Comparison of ENCODE assay signal across 9 cellular contexts in genomic region chr7:151017953-151018420, GRCh38. TPM values are rescaled to one million over a fixed set of nuclear protein-coding genes. Genes with fewer than 3 reads are reported as not detected.
DNase-seq lines count a peak whose midpoint lies in the region; FAIRE-seq and TF ChIP-seq lines count a peak whose summit lies in the region.
"Had no signal": no experiment of that assay in that cellular context is flagged by ENCODE, and none has a peak within 500 bp of the region (broad histone marks: within the 10 kb centered on the region; RNA-seq: fewer than 3 reads in every experiment).

No MANE protein-coding gene starts in this region.

- peak overlapping the region in 9 of 11 experiments; percentile 38 to 57 (median 50); a peak in 15 of 22 replicates for H3K27ac ChIP-seq in BLaER1 treated with 17β-estradiol and CSF1 and Interleukin-3, amounts not matched to agents 10 nM and 100 nM
- H3K27ac ChIP-seq in breast epithelium (no peak overlapping the region), kidney (ENCODE audit: low read depth in 2 of 2, low read length in 2 of 2) (no peak overlapping the region)

- no peaks in the 10 kb centered on the region; a peak in 1 of 22 replicates for H4K20me1 ChIP-seq in BLaER1 treated with 17β-estradiol and CSF1 and Interleukin-3, amounts not matched to agents 10 nM and 100 nM
- H4K20me1 ChIP-seq in Loucy (ENCODE audit: insufficient read depth, low read length, poor library complexity, severe bottlenecking), result no peaks in the 10 kb centered on the region

- TF ChIP-seq POLR2A in breast epithelium (IDR thresholded peaks at IDR 0.05), result no peak

- peaks cover 36 to 77% (median 69%) of the 10 kb centered on the region in 10 experiments for H3K4me1 ChIP-seq in BLaER1 treated with 17β-estradiol and CSF1 and Interleukin-3, amounts not matched to agents 10 nM and 100 nM
- peaks cover 23% of the 10 kb centered on the region for H3K4me1 ChIP-seq in Loucy (ENCODE audit: insufficient read depth, low read length, poor library complexity, severe bottlenecking)
- H3K4me1 ChIP-seq in breast epithelium, result peaks cover 8 to 10% of the 10 kb centered on the region in 2 donors
- H3K4me1 ChIP-seq in kidney (ENCODE audit: control insufficient read depth in 1 of 2, insufficient read depth in 1 of 2, low read depth in 1 of 2, low read length in 2 of 2), result peaks cover 0 to 23% of the 10 kb centered on the region in 2 donors

- no peaks in the 10 kb centered on the region for H3K9me2 ChIP-seq in Loucy (replicated peaks; ENCODE audit: low read depth, low read length)

- peak; percentile 97 for TF ChIP-seq CTCF in Loucy (conservative IDR thresholded peaks at IDR 0.05; ENCODE audit: low read length)
- peak; percentile 92 for TF ChIP-seq CTCF in WI38 (IDR thresholded peaks at IDR 0.05; ENCODE audit: low read depth, low read length)
- TF ChIP-seq CTCF in breast epithelium (IDR thresholded peaks at IDR 0.05), result peak; percentile 73 to 81 (median 76)
- peak; percentile 73 for TF ChIP-seq CTCF in kidney (IDR thresholded peaks at IDR 0.05; ENCODE audit: borderline replicate concordance, extremely low read depth, insufficient read depth)

- peak overlapping the region; percentile 80 for H2AFZ ChIP-seq in Loucy (ENCODE audit: low read length)

- FAIRE-seq in kidney (lab: Jason Lieb, UNC) (no peak), RCC 7860 (lab: Jason Lieb, UNC) (no peak)

- H3K9ac ChIP-seq in BLaER1 treated with 17β-estradiol and CSF1 and Interleukin-3, amounts not matched to agents 10 nM and 100 nM, result peak overlapping the region; percentile 25 to 72 (median 54); a peak in 19 of 22 replicates
- H3K9ac ChIP-seq in Loucy (ENCODE audit: low read depth, low read length, poor library complexity, severe bottlenecking) (peak overlapping the region; percentile 57), kidney (ENCODE audit: low read length in 2 of 2) (no peak overlapping the region)

- peak; percentile 67 for DNase-seq in GM19240 (ENCODE audit: insufficient read length, low spot score)
- DNase-seq in breast epithelium (ENCODE audit: low spot score in 2 of 2), result peak; percentile 30 to 73
- DNase-seq in kidney, result no peak
- peak; percentile 78 for DNase-seq in stimulated activated CD4-positive, alpha-beta T cell treated with anti-CD3 and anti-CD28 coated beads, Interleukin-2, amount 100 ng/mL, for 4 hours (ENCODE audit: low read depth)
- no peak for DNase-seq in RCC 7860 (ENCODE audit: low spot score)

- no peaks in the 10 kb centered on the region for H3K79me2 ChIP-seq in Loucy (ENCODE audit: insufficient read depth, low read length)

- no peaks in the 10 kb centered on the region; a peak in 1 of 22 replicates for H3K36me3 ChIP-seq in BLaER1 treated with 17β-estradiol and CSF1 and Interleukin-3, amounts not matched to agents 10 nM and 100 nM
- H3K36me3 ChIP-seq in Loucy (ENCODE audit: insufficient read depth, low read length) (no peaks in the 10 kb centered on the region), breast epithelium (no peaks in the 10 kb centered on the region), kidney (ENCODE audit: control insufficient read depth in 1 of 2, insufficient read depth in 2 of 2, low read length in 2 of 2) (no peaks in the 10 kb centered on the region)

- H3K4me3 ChIP-seq in BLaER1 treated with 17β-estradiol and CSF1 and Interleukin-3, amounts not matched to agents 10 nM and 100 nM, result peak overlapping the region; percentile 41 to 67 (median 48)
- H3K4me3 ChIP-seq in Loucy (ENCODE audit: low read length, poor library complexity, severe bottlenecking), result peak overlapping the region; percentile 67
- no peak overlapping the region for H3K4me3 ChIP-seq in WI38 (ENCODE audit: low read depth, low read length)
- peak overlapping the region in 2 of 3 donors; percentile 34 to 64 for H3K4me3 ChIP-seq in breast epithelium
- no peak overlapping the region for H3K4me3 ChIP-seq in kidney (ENCODE audit: low read length in 2 of 2)

- no peaks in the 10 kb centered on the region for H3F3A ChIP-seq in Loucy (ENCODE audit: low read depth)

- peaks cover 13 to 41% (median 22%) of the 10 kb centered on the region in 11 experiments; a peak in 21 of 22 replicates for H3K27me3 ChIP-seq in BLaER1 treated with 17β-estradiol and CSF1 and Interleukin-3, amounts not matched to agents 10 nM and 100 nM
- no peaks in the 10 kb centered on the region for H3K27me3 ChIP-seq in Loucy (ENCODE audit: insufficient read depth, low read length, poor library complexity, severe bottlenecking)
- H3K27me3 ChIP-seq in breast epithelium, result peaks cover 9 to 44% of the 10 kb centered on the region in 2 donors

- no peaks in the 10 kb centered on the region for H3K9me3 ChIP-seq in BLaER1 treated with 17β-estradiol and CSF1 and Interleukin-3, amounts not matched to agents 10 nM and 100 nM (replicated peaks in 1 of 11)
- H3K9me3 ChIP-seq in Loucy (ENCODE audit: insufficient read depth, low read depth, low read length) (no peaks in the 10 kb centered on the region), breast epithelium (no peaks in the 10 kb centered on the region), kidney (ENCODE audit: control insufficient read depth in 1 of 2, low read length in 2 of 2) (no peaks in the 10 kb centered on the region)

- H3K4me2 ChIP-seq in BLaER1 treated with 17β-estradiol and CSF1 and Interleukin-3, amounts not matched to agents 10 nM and 100 nM, result peak overlapping the region; percentile 84 to 99 (median 96)
- peak overlapping the region; percentile 74 for H3K4me2 ChIP-seq in Loucy (ENCODE audit: low read depth, low read length, poor library complexity, severe bottlenecking)

- intact Hi-C loops in breast epithelium (cut with DNase I; ENCODE audit: low total_unique reads) (loop anchor here (10.0 kb wide), 1 partner anchor 97 kb away; no protein-coding TSS in a partner anchor), kidney (cut with DNase I) (no loop called here)

RNA-seq across cellular contexts. Expression of gene ATG9B, which starts 6.3 kb away (rescaled TPM):
- total RNA-seq in breast epithelium (1 to 10 TPM in 1 of 3 donors, under 1 TPM in 1, not detected in 1; 0.44 to 2.0 TPM), kidney (0.19 TPM)
- polyA plus RNA-seq in kidney (ENCODE audit: insufficient read depth, low read depth, low replicate concordance), result 0.19 TPM

RNA-seq across cellular contexts. Expression of gene ABCB8, which starts 10.3 kb away (rescaled TPM):
- total RNA-seq in breast epithelium, result 10 to 100 TPM; 14.7 to 19.3 (median 17.6) TPM
- 36.0 TPM for total RNA-seq in kidney
- 34.3 TPM for polyA plus RNA-seq in kidney (ENCODE audit: insufficient read depth, low read depth, low replicate concordance)

RNA-seq across cellular contexts. Expression of gene NOS3, which starts 27.2 kb away (rescaled TPM):
- total RNA-seq in breast epithelium (10 to 100 TPM in 1 of 3 donors, 1 to 10 TPM in 2; 3.8 to 35.1 (median 5.1) TPM), kidney (51.7 TPM)
- 9.3 TPM for polyA plus RNA-seq in kidney (ENCODE audit: insufficient read depth, low read depth, low replicate concordance)
- total RNA-seq: LHCN-M2 had no signal

RNA-seq across cellular contexts. Expression of gene ASIC3, which starts 30.3 kb away (rescaled TPM):
- 1 to 10 TPM; 1.3 to 3.3 (median 2.3) TPM for total RNA-seq in breast epithelium
- total RNA-seq in kidney, result 1.9 TPM
- polyA plus RNA-seq in kidney (ENCODE audit: insufficient read depth, low read depth, low replicate concordance), result 3.1 TPM

RNA-seq across cellular contexts. Expression of gene CDK5, which starts 39.7 kb away (rescaled TPM):
- total RNA-seq in breast epithelium, result 1 to 10 TPM; 5.2 to 8.8 (median 8.6) TPM
- total RNA-seq in kidney, result 9.1 TPM
- polyA plus RNA-seq in kidney (ENCODE audit: insufficient read depth, low read depth, low replicate concordance), result 21.5 TPM

Comparison
In these comparisons a context has a peak if more than half of its experiments do, and no peak if none do; other contexts are left out.
1. H3K27ac ChIP-seq: peak in BLaER1 treated with 17β-estradiol and CSF1 and Interleukin-3, amounts not matched to agents 10 nM and 100 nM (9 of 11); none in breast epithelium (0 of 2) and kidney (0 of 2).
2. H3K4me3 ChIP-seq: peak in BLaER1 treated with 17β-estradiol and CSF1 and Interleukin-3, amounts not matched to agents 10 nM and 100 nM (10 of 10), Loucy (single experiment) and breast epithelium (2 of 3); none in WI38 (single experiment) and kidney (0 of 2).
3. H3K9ac ChIP-seq: peak in BLaER1 treated with 17β-estradiol and CSF1 and Interleukin-3, amounts not matched to agents 10 nM and 100 nM (11 of 11) and Loucy (single experiment); none in kidney (0 of 2).
4. DNase-seq: peak in GM19240 (single experiment), breast epithelium (2 of 2) and stimulated activated CD4-positive, alpha-beta T cell treated with anti-CD3 and anti-CD28 coated beads, Interleukin-2, amount 100 ng/mL, for 4 hours (single experiment); none in kidney (single experiment) and RCC 7860 (single experiment).
5. Peak in every context shown above with its lines, with median percentiles within 50 percentile points of each other: CTCF ChIP-seq.